1 cellular context compared by ENCODE assay signal in the genomic region with DNA sequence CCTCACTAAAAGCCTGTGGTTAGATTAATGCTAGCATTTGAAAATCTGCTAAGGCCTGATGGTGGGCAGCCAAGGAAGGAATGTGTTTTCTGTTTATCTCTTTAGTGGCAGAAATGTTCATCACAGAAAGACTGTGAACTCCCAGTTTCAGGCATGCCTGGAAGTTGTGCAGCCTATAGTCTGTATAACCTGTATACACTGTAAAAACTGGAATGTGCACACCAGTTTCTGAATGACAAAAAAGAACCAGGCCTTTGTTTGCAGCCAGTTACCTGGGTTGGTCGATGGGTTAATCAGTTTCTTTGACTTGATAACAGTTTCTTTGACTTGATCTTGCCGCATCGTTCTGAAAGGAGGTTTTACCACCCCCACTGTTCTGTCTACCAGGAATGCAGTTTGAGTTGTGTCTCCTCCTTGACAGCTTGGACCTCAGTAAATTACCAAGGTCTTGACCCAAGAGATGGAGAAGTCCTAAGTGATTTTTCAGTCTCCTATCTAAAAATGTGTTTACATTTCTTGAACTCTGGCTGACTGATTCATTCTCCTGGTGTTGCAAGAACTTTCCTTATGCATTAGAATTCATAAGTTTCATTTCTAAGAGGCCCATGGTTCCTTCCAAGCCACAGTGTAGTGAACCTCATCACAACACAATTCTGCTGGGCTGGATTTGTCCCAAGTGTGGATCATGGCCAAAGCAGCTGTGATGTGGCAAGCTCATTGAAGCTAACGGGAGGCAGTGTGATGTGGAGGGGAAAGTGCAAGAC.
TF ChIP-seq lines count a peak whose summit lies in the region.

No MANE protein-coding gene starts in this region.

TF ChIP-seq in GM23338, 12 proteins besides CTCF, POLR2A, EP300 and RAD21 (continued from another document):
- TF ChIP-seq, protein P1, sequence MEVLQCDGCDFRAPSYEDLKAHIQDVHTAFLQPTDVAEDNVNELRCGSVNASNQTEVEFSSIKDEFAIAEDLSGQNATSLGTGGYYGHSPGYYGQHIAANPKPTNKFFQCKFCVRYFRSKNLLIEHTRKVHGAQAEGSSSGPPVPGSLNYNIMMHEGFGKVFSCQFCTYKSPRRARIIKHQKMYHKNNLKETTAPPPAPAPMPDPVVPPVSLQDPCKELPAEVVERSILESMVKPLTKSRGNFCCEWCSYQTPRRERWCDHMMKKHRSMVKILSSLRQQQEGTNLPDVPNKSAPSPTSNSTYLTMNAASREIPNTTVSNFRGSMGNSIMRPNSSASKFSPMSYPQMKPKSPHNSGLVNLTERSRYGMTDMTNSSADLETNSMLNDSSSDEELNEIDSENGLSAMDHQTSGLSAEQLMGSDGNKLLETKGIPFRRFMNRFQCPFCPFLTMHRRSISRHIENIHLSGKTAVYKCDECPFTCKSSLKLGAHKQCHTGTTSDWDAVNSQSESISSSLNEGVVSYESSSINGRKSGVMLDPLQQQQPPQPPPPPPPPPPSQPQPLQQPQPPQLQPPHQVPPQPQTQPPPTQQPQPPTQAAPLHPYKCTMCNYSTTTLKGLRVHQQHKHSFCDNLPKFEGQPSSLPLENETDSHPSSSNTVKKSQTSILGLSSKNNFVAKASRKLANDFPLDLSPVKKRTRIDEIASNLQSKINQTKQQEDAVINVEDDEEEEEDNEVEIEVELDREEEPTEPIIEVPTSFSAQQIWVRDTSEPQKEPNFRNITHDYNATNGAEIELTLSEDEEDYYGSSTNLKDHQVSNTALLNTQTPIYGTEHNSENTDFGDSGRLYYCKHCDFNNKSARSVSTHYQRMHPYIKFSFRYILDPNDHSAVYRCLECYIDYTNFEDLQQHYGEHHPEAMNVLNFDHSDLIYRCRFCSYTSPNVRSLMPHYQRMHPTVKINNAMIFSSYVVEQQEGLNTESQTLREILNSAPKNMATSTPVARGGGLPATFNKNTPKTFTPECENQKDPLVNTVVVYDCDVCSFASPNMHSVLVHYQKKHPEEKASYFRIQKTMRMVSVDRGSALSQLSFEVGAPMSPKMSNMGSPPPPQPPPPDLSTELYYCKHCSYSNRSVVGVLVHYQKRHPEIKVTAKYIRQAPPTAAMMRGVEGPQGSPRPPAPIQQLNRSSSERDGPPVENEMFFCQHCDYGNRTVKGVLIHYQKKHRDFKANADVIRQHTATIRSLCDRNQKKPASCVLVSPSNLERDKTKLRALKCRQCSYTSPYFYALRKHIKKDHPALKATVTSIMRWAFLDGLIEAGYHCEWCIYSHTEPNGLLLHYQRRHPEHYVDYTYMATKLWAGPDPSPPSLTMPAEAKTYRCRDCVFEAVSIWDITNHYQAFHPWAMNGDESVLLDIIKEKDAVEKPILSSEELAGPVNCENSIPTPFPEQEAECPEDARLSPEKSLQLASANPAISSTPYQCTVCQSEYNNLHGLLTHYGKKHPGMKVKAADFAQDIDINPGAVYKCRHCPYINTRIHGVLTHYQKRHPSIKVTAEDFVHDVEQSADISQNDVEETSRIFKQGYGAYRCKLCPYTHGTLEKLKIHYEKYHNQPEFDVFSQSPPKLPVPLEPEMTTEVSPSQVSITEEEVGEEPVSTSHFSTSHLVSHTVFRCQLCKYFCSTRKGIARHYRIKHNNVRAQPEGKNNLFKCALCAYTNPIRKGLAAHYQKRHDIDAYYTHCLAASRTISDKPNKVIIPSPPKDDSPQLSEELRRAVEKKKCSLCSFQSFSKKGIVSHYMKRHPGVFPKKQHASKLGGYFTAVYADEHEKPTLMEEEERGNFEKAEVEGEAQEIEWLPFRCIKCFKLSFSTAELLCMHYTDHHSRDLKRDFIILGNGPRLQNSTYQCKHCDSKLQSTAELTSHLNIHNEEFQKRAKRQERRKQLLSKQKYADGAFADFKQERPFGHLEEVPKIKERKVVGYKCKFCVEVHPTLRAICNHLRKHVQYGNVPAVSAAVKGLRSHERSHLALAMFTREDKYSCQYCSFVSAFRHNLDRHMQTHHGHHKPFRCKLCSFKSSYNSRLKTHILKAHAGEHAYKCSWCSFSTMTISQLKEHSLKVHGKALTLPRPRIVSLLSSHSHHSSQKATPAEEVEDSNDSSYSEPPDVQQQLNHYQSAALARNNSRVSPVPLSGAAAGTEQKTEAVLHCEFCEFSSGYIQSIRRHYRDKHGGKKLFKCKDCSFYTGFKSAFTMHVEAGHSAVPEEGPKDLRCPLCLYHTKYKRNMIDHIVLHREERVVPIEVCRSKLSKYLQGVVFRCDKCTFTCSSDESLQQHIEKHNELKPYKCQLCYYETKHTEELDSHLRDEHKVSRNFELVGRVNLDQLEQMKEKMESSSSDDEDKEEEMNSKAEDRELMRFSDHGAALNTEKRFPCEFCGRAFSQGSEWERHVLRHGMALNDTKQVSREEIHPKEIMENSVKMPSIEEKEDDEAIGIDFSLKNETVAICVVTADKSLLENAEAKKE (CRISPR knock-in tag; IDR thresholded peaks at IDR 0.05), result no peak
- no peak for TF ChIP-seq CREB1 (CRISPR knock-in tag; IDR thresholded peaks at IDR 0.05; ENCODE audit: low read depth)
- TF ChIP-seq EZH2 (IDR thresholded peaks at IDR 0.05; ENCODE audit: low read depth, unreplicated experiment), result no peak
- TF ChIP-seq NANOG (IDR thresholded peaks at IDR 0.05; ENCODE audit: borderline replicate concordance), result no peak
- TF ChIP-seq ZNF331 (CRISPR knock-in tag; IDR thresholded peaks at IDR 0.05; ENCODE audit: low read depth), result no peak
- no peak for TF ChIP-seq JUNB (IDR thresholded peaks at IDR 0.05; ENCODE audit: unreplicated experiment)
- no peak for TF ChIP-seq EZH2phosphoT487 (IDR thresholded peaks at IDR 0.05; ENCODE audit: unreplicated experiment)
- no peak for TF ChIP-seq POLR2AphosphoS5 (IDR thresholded peaks at IDR 0.05; ENCODE audit: low read depth)
- TF ChIP-seq ZNF114 (CRISPR knock-in tag; IDR thresholded peaks at IDR 0.05), result no peak
- TF ChIP-seq, protein P2, sequence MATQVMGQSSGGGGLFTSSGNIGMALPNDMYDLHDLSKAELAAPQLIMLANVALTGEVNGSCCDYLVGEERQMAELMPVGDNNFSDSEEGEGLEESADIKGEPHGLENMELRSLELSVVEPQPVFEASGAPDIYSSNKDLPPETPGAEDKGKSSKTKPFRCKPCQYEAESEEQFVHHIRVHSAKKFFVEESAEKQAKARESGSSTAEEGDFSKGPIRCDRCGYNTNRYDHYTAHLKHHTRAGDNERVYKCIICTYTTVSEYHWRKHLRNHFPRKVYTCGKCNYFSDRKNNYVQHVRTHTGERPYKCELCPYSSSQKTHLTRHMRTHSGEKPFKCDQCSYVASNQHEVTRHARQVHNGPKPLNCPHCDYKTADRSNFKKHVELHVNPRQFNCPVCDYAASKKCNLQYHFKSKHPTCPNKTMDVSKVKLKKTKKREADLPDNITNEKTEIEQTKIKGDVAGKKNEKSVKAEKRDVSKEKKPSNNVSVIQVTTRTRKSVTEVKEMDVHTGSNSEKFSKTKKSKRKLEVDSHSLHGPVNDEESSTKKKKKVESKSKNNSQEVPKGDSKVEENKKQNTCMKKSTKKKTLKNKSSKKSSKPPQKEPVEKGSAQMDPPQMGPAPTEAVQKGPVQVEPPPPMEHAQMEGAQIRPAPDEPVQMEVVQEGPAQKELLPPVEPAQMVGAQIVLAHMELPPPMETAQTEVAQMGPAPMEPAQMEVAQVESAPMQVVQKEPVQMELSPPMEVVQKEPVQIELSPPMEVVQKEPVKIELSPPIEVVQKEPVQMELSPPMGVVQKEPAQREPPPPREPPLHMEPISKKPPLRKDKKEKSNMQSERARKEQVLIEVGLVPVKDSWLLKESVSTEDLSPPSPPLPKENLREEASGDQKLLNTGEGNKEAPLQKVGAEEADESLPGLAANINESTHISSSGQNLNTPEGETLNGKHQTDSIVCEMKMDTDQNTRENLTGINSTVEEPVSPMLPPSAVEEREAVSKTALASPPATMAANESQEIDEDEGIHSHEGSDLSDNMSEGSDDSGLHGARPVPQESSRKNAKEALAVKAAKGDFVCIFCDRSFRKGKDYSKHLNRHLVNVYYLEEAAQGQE (IDR thresholded peaks at IDR 0.05; ENCODE audit: unreplicated experiment), result no peak
- TF ChIP-seq, protein P3, sequence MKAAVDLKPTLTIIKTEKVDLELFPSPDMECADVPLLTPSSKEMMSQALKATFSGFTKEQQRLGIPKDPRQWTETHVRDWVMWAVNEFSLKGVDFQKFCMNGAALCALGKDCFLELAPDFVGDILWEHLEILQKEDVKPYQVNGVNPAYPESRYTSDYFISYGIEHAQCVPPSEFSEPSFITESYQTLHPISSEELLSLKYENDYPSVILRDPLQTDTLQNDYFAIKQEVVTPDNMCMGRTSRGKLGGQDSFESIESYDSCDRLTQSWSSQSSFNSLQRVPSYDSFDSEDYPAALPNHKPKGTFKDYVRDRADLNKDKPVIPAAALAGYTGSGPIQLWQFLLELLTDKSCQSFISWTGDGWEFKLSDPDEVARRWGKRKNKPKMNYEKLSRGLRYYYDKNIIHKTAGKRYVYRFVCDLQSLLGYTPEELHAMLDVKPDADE (IDR thresholded peaks at IDR 0.05), result no peak
TF ChIP-seq in GM23338: peak in this region for 0.
